In the genomic region with DNA sequence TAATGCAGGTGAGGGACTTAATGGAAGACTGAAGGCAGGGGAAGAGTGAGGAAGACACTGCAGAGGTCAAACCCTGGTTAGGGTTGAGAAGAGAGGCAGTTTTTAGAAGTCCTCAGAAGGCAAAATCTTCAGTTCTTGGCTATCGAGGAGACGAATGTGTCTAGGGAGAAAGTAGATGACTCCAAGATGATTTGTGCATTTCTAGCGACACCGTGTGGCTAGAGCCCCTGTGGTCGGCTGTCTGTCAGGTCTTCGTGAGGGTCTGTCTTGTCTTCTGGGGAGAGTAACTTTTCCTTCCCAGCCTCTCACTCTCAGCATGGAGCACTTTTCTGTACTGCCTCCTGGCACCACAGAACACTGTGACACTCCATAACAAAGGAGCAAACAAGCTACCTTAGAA, we compare ENCODE assay signal across 8 cellular contexts.
A peak's percentile ranks its signal among the peaks of the same experiment; 100 is the strongest.
DNase-seq lines count a peak whose midpoint lies in the region; ATAC-seq and TF ChIP-seq lines count a peak whose summit lies in the region.

No MANE protein-coding gene starts in this region.

- no peaks in the 10 kb centered on the region for H3K79me2 ChIP-seq in H9 (ENCODE audit: insufficient read depth, low read length)

- no peak overlapping the region for H2BK15ac ChIP-seq in H9 (ENCODE audit: low read depth, low read length)

- H2BK120ac ChIP-seq in H9 (ENCODE audit: low read depth, low read length, poor library complexity, severe bottlenecking), result no peak overlapping the region

- H4K20me1 ChIP-seq in H9 (ENCODE audit: control insufficient read depth, insufficient read depth, insufficient read length), result no peaks in the 10 kb centered on the region

- no peak overlapping the region for H2AFZ ChIP-seq in H9 (ENCODE audit: low read length)

- no peaks in the 10 kb centered on the region for H3K23me2 ChIP-seq in H9 (ENCODE audit: insufficient read length, low read depth, low read length, poor library complexity, severe bottlenecking)

- H3K27ac Mint-ChIP-seq in H9, result peak overlapping the region in 1 of 3 experiments; percentile 31; a peak in 2 of 7 replicates

- H3K9ac ChIP-seq in H9 (ENCODE audit: extremely low read depth, insufficient read length, low read length), result no peak overlapping the region

- H3K36me3 ChIP-seq in transverse colon (no peaks in the 10 kb centered on the region), vagina (no peaks in the 10 kb centered on the region)

- no peak overlapping the region for H2AK5ac ChIP-seq in H9 (ENCODE audit: insufficient read length, low read length)

- H3K9me3 Mint-ChIP-seq in H9, result no peaks in the 10 kb centered on the region

- WGBS in H9 (ENCODE audit: extremely low coverage, insufficient read length, low lambda C conversion rate), result no CpG with 5 or more reads among the region's 6 CpGs
- 20 to 41% methylated on average over 1 to 6 of the region's 6 CpGs for WGBS in transverse colon (ENCODE audit: low coverage in 1 of 2), 2 donors

- no peak overlapping the region for H3K4me2 ChIP-seq in H9 (ENCODE audit: insufficient read depth, insufficient read length, low read length)

- no peak overlapping the region for H3K4me3 Mint-ChIP-seq in H9

- DNase-seq in ELF-1 (ENCODE audit: low read depth, low spot score), result peak; percentile 82
- DNase-seq in H9, result peak; percentile 80
- peak; percentile 27 for DNase-seq in SK-N-DZ (ENCODE audit: low spot score)
- DNase-seq in globus pallidus (ENCODE audit: low spot score), result peak; percentile 23
- DNase-seq in transverse colon, result peak; percentile 47
- no peak for DNase-seq in vagina (ENCODE audit: extremely low spot score in 2 of 2)
- no peak for DNase-seq in NCI-H1436 treated with DMSO at 0.1 percent for 48 hours (lab: John Stamatoyannopoulos, UW)

- TF ChIP-seq EP300 in transverse colon (IDR thresholded peaks at IDR 0.05; ENCODE audit: low read depth), result no peak

- H3K9me3 ChIP-seq in H9 (ENCODE audit: control insufficient read depth, low read depth, low read length), result no peaks in the 10 kb centered on the region
- no peaks in the 10 kb centered on the region for H3K9me3 ChIP-seq in transverse colon
- H3K9me3 ChIP-seq in vagina, result no peaks in the 10 kb centered on the region

- no peak overlapping the region for H2BK12ac ChIP-seq in H9 (ENCODE audit: insufficient read length, low read depth, low read length)

- no peak for ATAC-seq in HG03520 (IDR thresholded peaks at IDR 0.05; ENCODE audit: unreplicated experiment)

- no peak overlapping the region for H3T11ph ChIP-seq in H9 (ENCODE audit: low read length)

- H3K27me3 Mint-ChIP-seq in H9 (ENCODE audit: low read depth), result no peaks in the 10 kb centered on the region

- in situ Hi-C loops in transverse colon (cut with MboI; ENCODE audit: low pct_ligation_motif_present in 1 of 4, low pct_unique_long_range_greater_than_20kb in 1 of 4, low sequenced_read_pairs in 3 of 4), result loop anchor here in 2 of 4 donors (25.0 kb wide), 2 partner anchors 256 to 281 kb away; no protein-coding TSS in a partner anchor

- no peak overlapping the region for H4K8ac ChIP-seq in H9 (replicated peaks; ENCODE audit: insufficient read length, low read depth, low read length)

- H3K36me3 Mint-ChIP-seq in H9 (ENCODE audit: insufficient read depth in 1 of 3, low read depth in 3 of 3), result no peaks in the 10 kb centered on the region

- no peak overlapping the region for H2BK5ac ChIP-seq in H9 (ENCODE audit: insufficient read length, low read length)

- TF ChIP-seq CTCF in H9 (conservative IDR thresholded peaks at IDR 0.05) (peak; percentile 81), transverse colon (IDR thresholded peaks at IDR 0.05) (peak; percentile 15 to 46 (median 39)), vagina (IDR thresholded peaks at IDR 0.05) (no peak)

- peaks cover 25 to 26% of the 10 kb centered on the region in 2 experiments for H3K4me1 Mint-ChIP-seq in H9

- H3K4me1 ChIP-seq in H9 (ENCODE audit: insufficient read depth, low read length), result no peaks in the 10 kb centered on the region
- peaks cover 0 to 33% (median 16%) of the 10 kb centered on the region in 4 donors for H3K4me1 ChIP-seq in transverse colon
- H3K4me1 ChIP-seq in vagina, result no peaks in the 10 kb centered on the region

- no peak overlapping the region for H3K56ac ChIP-seq in H9 (ENCODE audit: insufficient read length, low read depth, low read length)

- H3K23ac ChIP-seq in H9 (ENCODE audit: insufficient read length, low read depth, low read length), result no peak overlapping the region

- H3K27ac ChIP-seq in H9 (ENCODE audit: insufficient read length, low read depth, low read length) (no peak overlapping the region), transverse colon (no peak overlapping the region), vagina (no peak overlapping the region)

- H3K4me3 ChIP-seq in transverse colon (no peak overlapping the region), vagina (no peak overlapping the region)

- H4K91ac ChIP-seq in H9 (ENCODE audit: insufficient read length, low read depth, low read length), result no peak overlapping the region

- H3K18ac ChIP-seq in H9 (ENCODE audit: insufficient read length, low read depth, low read length), result no peak overlapping the region

- H2BK20ac ChIP-seq in H9 (ENCODE audit: low read depth, low read length, poor library complexity, severe bottlenecking), result no peak overlapping the region

- intact Hi-C loops in transverse colon (cut with DNase I; ENCODE audit: low total_unique reads), result no loop called here
- intact Hi-C loops in vagina (cut with DNase I), result no loop called here

- no peak overlapping the region for H3K14ac ChIP-seq in H9 (ENCODE audit: insufficient read depth, low read length)

- no peaks in the 10 kb centered on the region; the same call in 1 of the 2 replicates for H3K27me3 ChIP-seq in H9 (ENCODE audit: insufficient read depth, low read length)
- no peaks in the 10 kb centered on the region for H3K27me3 ChIP-seq in transverse colon
- H3K27me3 ChIP-seq in vagina, result no peaks in the 10 kb centered on the region

- H3K4ac ChIP-seq in H9 (ENCODE audit: low read depth, low read length), result no peak overlapping the region

- H4K5ac ChIP-seq in H9 (ENCODE audit: insufficient read length, low read depth, low read length), result no peak overlapping the region

- H3K79me1 ChIP-seq in H9 (ENCODE audit: insufficient read depth, low read depth, low read length, poor library complexity, severe bottlenecking), result no peaks in the 10 kb centered on the region

- TF ChIP-seq POLR2A in transverse colon (IDR thresholded peaks at IDR 0.05) (no peak), vagina (IDR thresholded peaks at IDR 0.05) (no peak)

Comparison
In these comparisons a context has a peak if more than half of its experiments do, and no peak if none do; other contexts are left out.
1. DNase-seq: peak in ELF-1 (single experiment), H9 (single experiment), SK-N-DZ (single experiment), globus pallidus (single experiment) and transverse colon (single experiment); none in vagina (0 of 2) and NCI-H1436 treated with DMSO at 0.1 percent for 48 hours (single experiment).
2. CTCF ChIP-seq: peak in H9 (single experiment) and transverse colon (5 of 5); none in vagina (0 of 3).